8 cellular contexts compared by ENCODE assay signal in the genomic region with DNA sequence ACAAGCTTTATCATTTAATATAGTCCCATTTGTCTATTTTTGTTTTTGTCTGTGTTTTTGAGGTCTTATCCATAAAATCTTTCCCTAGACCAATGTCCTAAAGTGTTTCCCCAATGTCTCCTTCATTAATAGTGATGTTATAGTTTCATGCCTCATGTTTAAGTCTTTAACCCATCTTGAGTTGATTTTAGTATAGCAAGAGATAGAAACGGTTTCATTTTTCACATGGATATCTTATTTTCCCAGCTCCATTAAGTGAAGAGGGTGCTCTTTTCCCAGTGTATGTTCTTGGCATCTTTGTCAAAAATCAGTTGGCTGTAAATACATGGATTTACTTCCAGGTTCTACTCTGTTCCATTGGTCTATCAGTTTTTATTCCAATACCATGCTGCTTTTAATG.
"Had no signal": no experiment of that assay in that cellular context is flagged by ENCODE, and none has a peak within 500 bp of the region (broad histone marks: within the 10 kb centered on the region; RNA-seq: fewer than 3 reads in every experiment).

No MANE protein-coding gene starts in this region.

- H3K27ac Mint-ChIP-seq: H9, IgD-negative memory B cell had no signal

- H3K4me3 Mint-ChIP-seq: H9, IgD-negative memory B cell had no signal

- DNase-seq: GM23248, H9, HCEC 1CT, KBM-7 had no signal

- H2AFZ ChIP-seq: GM23248 had no signal

- FAIRE-seq: H1, H54, HTR-8/SVneo had no signal

- H3K4me3 ChIP-seq: GM23248 had no signal

- H3K4me1 Mint-ChIP-seq: H9 had no signal

- H3K27ac ChIP-seq: GM23248 had no signal

- H3K9ac ChIP-seq: GM23248 had no signal
